14 cellular contexts compared by ENCODE assay signal in genomic region chr6:170438861-170439260, GRCh38.
DNase-seq lines count a peak whose midpoint lies in the region; ATAC-seq and TF ChIP-seq lines count a peak whose summit lies in the region.
"Had no signal": no experiment of that assay in that cellular context is flagged by ENCODE, and none has a peak within 500 bp of the region (broad histone marks: within the 10 kb centered on the region; RNA-seq: fewer than 3 reads in every experiment).

No MANE protein-coding gene starts in this region.

- dilution Hi-C loops in mammary epithelial cell (cut with HindIII; ENCODE audit: low sequenced_read_pairs), result no loop called here

- no peak overlapping the region for H3K4me3 ChIP-seq in mammary epithelial cell (replicated peaks in 1 of 3; ENCODE audit: insufficient read depth in 1 of 3, low read depth in 2 of 3, low read length in 3 of 3)
- no peak overlapping the region for H3K4me3 ChIP-seq in mesenchymal stem cell (ENCODE audit: insufficient read depth in 1 of 2, low read depth in 1 of 2, low read length in 2 of 2)
- no peak overlapping the region for H3K4me3 ChIP-seq in smooth muscle cell
- no peak overlapping the region for H3K4me3 ChIP-seq in mesendoderm (ENCODE audit: low read length)

- H2BK15ac ChIP-seq in mesenchymal stem cell (ENCODE audit: low read depth, poor library complexity, severe bottlenecking) (peak overlapping the region; percentile 50), mesendoderm (replicated peaks; ENCODE audit: low read depth) (no peak overlapping the region)

- CTCF ChIA-PET in activated CD8-positive, alpha-beta T cell treated with anti-CD3 and anti-CD28 coated beads, Interleukin-2, amount 10 ng/mL, durations not matched to agents 7 days and 5 days (lab: Charles Lee), result no interaction called here
- CTCF ChIA-PET in activated CD8-positive, alpha-beta T cell treated with anti-CD3 and anti-CD28 coated beads for 36 hours (lab: Charles Lee), result interaction anchor here (1.5 kb wide), 1 partner anchor 92 kb away, joined by 4 read pairs; no protein-coding TSS in a partner anchor
- CTCF ChIA-PET in mammary epithelial cell (lab: Charles Lee; ENCODE audit: low non-redundant PET), result no interaction called here

- no TSS peak for BruUV-seq in mammary epithelial cell (replicated peaks; lab: Mats Ljungman, UMichigan)

- no peak overlapping the region for H3K27ac Mint-ChIP-seq in activated CD8-positive, alpha-beta T cell treated with anti-CD3 and anti-CD28 coated beads, Interleukin-2, amount 10 ng/mL, durations not matched to agents 7 days and 5 days
- H3K27ac Mint-ChIP-seq in activated CD8-positive, alpha-beta T cell treated with anti-CD3 and anti-CD28 coated beads for 36 hours, result no peak overlapping the region
- H3K27ac Mint-ChIP-seq: activated naive CD8-positive, alpha-beta T cell; B cell had no signal

- H3K56ac ChIP-seq in mesendoderm (ENCODE audit: low read length), result no peak overlapping the region

- no peak for TF ChIP-seq CTCF in activated CD8-positive, alpha-beta T cell treated with anti-CD3 and anti-CD28 coated beads for 36 hours (IDR thresholded peaks at IDR 0.05)
- TF ChIP-seq CTCF in mammary epithelial cell (conservative IDR thresholded peaks at IDR 0.05 in 1 of 2, IDR thresholded peaks at IDR 0.05 in 1 of 2; ENCODE audit: extremely low read depth in 1 of 2, insufficient read depth in 1 of 2, low read depth in 1 of 2, low read length in 2 of 2), result no peak
- no peak for TF ChIP-seq CTCF in smooth muscle cell (IDR thresholded peaks at IDR 0.05; ENCODE audit: borderline replicate concordance, insufficient read depth, poor library complexity, severe bottlenecking)

- H3K79me2 ChIP-seq in mammary epithelial cell (ENCODE audit: insufficient read depth, low read length) (no peaks in the 10 kb centered on the region), smooth muscle cell (ENCODE audit: low read depth) (no peaks in the 10 kb centered on the region), mesendoderm (ENCODE audit: control insufficient read depth, insufficient read depth, low read length) (no peaks in the 10 kb centered on the region)

- H3K36me3 ChIP-seq in mammary epithelial cell (ENCODE audit: insufficient read depth, low read length) (no peaks in the 10 kb centered on the region), mesenchymal stem cell (ENCODE audit: control insufficient read depth in 1 of 2, insufficient read depth in 2 of 2, low read depth in 1 of 2, low read length in 2 of 2) (no peaks in the 10 kb centered on the region), smooth muscle cell (ENCODE audit: low read depth) (no peaks in the 10 kb centered on the region), mesendoderm (ENCODE audit: control insufficient read depth, insufficient read depth, low read length) (no peaks in the 10 kb centered on the region)
- H3K36me3 ChIP-seq: prostate gland had no signal

- no peaks in the 10 kb centered on the region for H4K20me1 ChIP-seq in mammary epithelial cell (ENCODE audit: insufficient read depth, low read length)
- H4K20me1 ChIP-seq in smooth muscle cell (ENCODE audit: low read depth), result no peaks in the 10 kb centered on the region

- H3K9ac ChIP-seq in mammary epithelial cell (ENCODE audit: insufficient read depth, low read length) (no peak overlapping the region), mesenchymal stem cell (ENCODE audit: low read length) (no peak overlapping the region), smooth muscle cell (ENCODE audit: low read depth) (no peak overlapping the region), mesendoderm (ENCODE audit: low read length) (no peak overlapping the region)

- H3K27me3 ChIP-seq in mammary epithelial cell (ENCODE audit: insufficient read depth, low read length) (no peaks in the 10 kb centered on the region), mesenchymal stem cell (ENCODE audit: control insufficient read depth in 1 of 2, insufficient read depth in 1 of 2, low read length in 2 of 2) (no peaks in the 10 kb centered on the region), smooth muscle cell (ENCODE audit: low read depth) (no peaks in the 10 kb centered on the region), mesendoderm (ENCODE audit: insufficient read depth, low read length, poor library complexity) (no peaks in the 10 kb centered on the region)

- H3K14ac ChIP-seq in mesenchymal stem cell (ENCODE audit: low read length in 2 of 2), result no peak overlapping the region

- H3K27me3 Mint-ChIP-seq in activated CD8-positive, alpha-beta T cell treated with anti-CD3 and anti-CD28 coated beads, Interleukin-2, amount 10 ng/mL, durations not matched to agents 7 days and 5 days (ENCODE audit: low read depth), result peaks cover 10% of the 10 kb centered on the region
- peaks cover 13% of the 10 kb centered on the region for H3K27me3 Mint-ChIP-seq in activated CD8-positive, alpha-beta T cell treated with anti-CD3 and anti-CD28 coated beads for 36 hours

- H3K36me3 Mint-ChIP-seq in activated CD8-positive, alpha-beta T cell treated with anti-CD3 and anti-CD28 coated beads, Interleukin-2, amount 10 ng/mL, durations not matched to agents 7 days and 5 days (ENCODE audit: low read depth), result no peaks in the 10 kb centered on the region
- no peaks in the 10 kb centered on the region for H3K36me3 Mint-ChIP-seq in activated CD8-positive, alpha-beta T cell treated with anti-CD3 and anti-CD28 coated beads for 36 hours (ENCODE audit: low read depth)

- H4K5ac ChIP-seq in mesendoderm (ENCODE audit: low read length), result no peak overlapping the region

- H3F3A ChIP-seq in smooth muscle cell (ENCODE audit: low read depth), result no peaks in the 10 kb centered on the region

- H2AFZ ChIP-seq in mammary epithelial cell (ENCODE audit: low read depth, low read length) (peak overlapping the region; percentile 2), mesenchymal stem cell (ENCODE audit: low read depth, low read length) (no peak overlapping the region), smooth muscle cell (ENCODE audit: low read depth) (no peak overlapping the region)

- peaks cover 15% of the 10 kb centered on the region for H3K9me3 Mint-ChIP-seq in activated CD8-positive, alpha-beta T cell treated with anti-CD3 and anti-CD28 coated beads, Interleukin-2, amount 10 ng/mL, durations not matched to agents 7 days and 5 days (ENCODE audit: insufficient read depth)
- H3K9me3 Mint-ChIP-seq in activated CD8-positive, alpha-beta T cell treated with anti-CD3 and anti-CD28 coated beads for 36 hours, result peaks cover 6% of the 10 kb centered on the region

- H3K27ac ChIP-seq in mammary epithelial cell (ENCODE audit: insufficient read depth, low read depth, low read length) (peak overlapping the region; percentile 62), mesenchymal stem cell (ENCODE audit: low read length, poor library complexity, severe bottlenecking) (no peak overlapping the region), smooth muscle cell (ENCODE audit: low read depth) (no peak overlapping the region), mesendoderm (ENCODE audit: low read depth, low read length) (no peak overlapping the region)
- H3K27ac ChIP-seq: prostate gland had no signal

- H3K18ac ChIP-seq in mesenchymal stem cell (ENCODE audit: low read depth in 1 of 2, low read length in 2 of 2), result peak overlapping the region; percentile 35 to 42
- H3K18ac ChIP-seq in mesendoderm (ENCODE audit: low read length), result no peak overlapping the region

- H3K9me3 ChIP-seq in mammary epithelial cell (replicated peaks; ENCODE audit: insufficient read depth, low read length) (no peaks in the 10 kb centered on the region), mesenchymal stem cell (ENCODE audit: control insufficient read depth, low read length) (no peaks in the 10 kb centered on the region), smooth muscle cell (replicated peaks; ENCODE audit: low read depth) (no peaks in the 10 kb centered on the region)
- H3K9me3 ChIP-seq: prostate gland had no signal

- peak overlapping the region; percentile 76 for H2BK120ac ChIP-seq in mesenchymal stem cell (ENCODE audit: low read depth, low read length)
- H2BK120ac ChIP-seq in mesendoderm (ENCODE audit: low read depth, low read length), result no peak overlapping the region

- peaks cover 19% of the 10 kb centered on the region for H3K4me1 ChIP-seq in mammary epithelial cell (ENCODE audit: insufficient read depth, low read length)
- peaks cover 42% of the 10 kb centered on the region for H3K4me1 ChIP-seq in mesenchymal stem cell (ENCODE audit: control insufficient read depth, insufficient read depth, low read depth, low read length)
- H3K4me1 ChIP-seq in smooth muscle cell (ENCODE audit: low read depth), result peaks cover 19% of the 10 kb centered on the region
- H3K4me1 ChIP-seq in mesendoderm (ENCODE audit: control insufficient read depth, low read depth, low read length), result peaks cover 4% of the 10 kb centered on the region
- H3K4me1 ChIP-seq: prostate gland had no signal

- H4K8ac ChIP-seq in mesenchymal stem cell (ENCODE audit: low read length) (peak overlapping the region; percentile 81), mesendoderm (ENCODE audit: low read depth, low read length) (no peak overlapping the region)

- no peaks in the 10 kb centered on the region for H3K79me1 ChIP-seq in mesenchymal stem cell (replicated peaks; ENCODE audit: low read length, poor library complexity, severe bottlenecking)
- H3K79me1 ChIP-seq in mesendoderm (ENCODE audit: low read length), result no peaks in the 10 kb centered on the region

- peak overlapping the region; percentile 53 for H4K91ac ChIP-seq in mesenchymal stem cell (ENCODE audit: low read length)

- H3K4me3 Mint-ChIP-seq in activated CD8-positive, alpha-beta T cell treated with anti-CD3 and anti-CD28 coated beads, Interleukin-2, amount 10 ng/mL, durations not matched to agents 7 days and 5 days, result peak overlapping the region; percentile 12
- no peak overlapping the region for H3K4me3 Mint-ChIP-seq in activated CD8-positive, alpha-beta T cell treated with anti-CD3 and anti-CD28 coated beads for 36 hours
- H3K4me3 Mint-ChIP-seq: B cell had no signal

- H3K4me1 Mint-ChIP-seq in activated CD8-positive, alpha-beta T cell treated with anti-CD3 and anti-CD28 coated beads, Interleukin-2, amount 10 ng/mL, durations not matched to agents 7 days and 5 days (ENCODE audit: low read depth), result peaks cover 6% of the 10 kb centered on the region
- peaks cover 6% of the 10 kb centered on the region for H3K4me1 Mint-ChIP-seq in activated CD8-positive, alpha-beta T cell treated with anti-CD3 and anti-CD28 coated beads for 36 hours (ENCODE audit: low read depth)

- H2AK5ac ChIP-seq in mesenchymal stem cell (ENCODE audit: low read length, severe bottlenecking) (peak overlapping the region; percentile 3), mesendoderm (ENCODE audit: low read length) (no peak overlapping the region)

- H2BK12ac ChIP-seq in mesenchymal stem cell (ENCODE audit: low read length in 2 of 2), result peak overlapping the region; percentile 0 to 6

- H3K23ac ChIP-seq in mesenchymal stem cell (ENCODE audit: low read length in 2 of 2) (no peak overlapping the region), mesendoderm (ENCODE audit: low read length) (no peak overlapping the region)

- POLR2A ChIA-PET in activated CD8-positive, alpha-beta T cell treated with anti-CD3 and anti-CD28 coated beads, Interleukin-2, amount 10 ng/mL, durations not matched to agents 7 days and 5 days (lab: Charles Lee), result no interaction called here
- POLR2A ChIA-PET in activated CD8-positive, alpha-beta T cell treated with anti-CD3 and anti-CD28 coated beads for 36 hours (lab: Charles Lee), result no interaction called here

- H2BK5ac ChIP-seq in mesenchymal stem cell (ENCODE audit: low read depth, low read length, poor library complexity, severe bottlenecking) (peak overlapping the region; percentile 59), mesendoderm (ENCODE audit: low read length) (no peak overlapping the region)

- no peak for ATAC-seq in activated CD8-positive, alpha-beta T cell treated with anti-CD3 and anti-CD28 coated beads, Interleukin-2, amount 10 ng/mL, durations not matched to agents 7 days and 5 days
- no peak for ATAC-seq in activated CD8-positive, alpha-beta T cell treated with anti-CD3 and anti-CD28 coated beads for 36 hours
- no peak for ATAC-seq in HG02610 (IDR thresholded peaks at IDR 0.05; ENCODE audit: unreplicated experiment)

- H3K4me2 ChIP-seq in mammary epithelial cell (ENCODE audit: insufficient read depth, low read depth, low read length), result no peak overlapping the region
- H3K4me2 ChIP-seq in mesenchymal stem cell (ENCODE audit: low read length, poor library complexity, severe bottlenecking), result no peak overlapping the region
- H3K4me2 ChIP-seq in smooth muscle cell, result peak overlapping the region; percentile 78
- no peak overlapping the region for H3K4me2 ChIP-seq in mesendoderm (ENCODE audit: low read length)

- intact Hi-C loops in activated CD8-positive, alpha-beta T cell treated with anti-CD3 and anti-CD28 coated beads for 36 hours (cut with micrococcal nuclease), result no loop called here
- intact Hi-C loops in mammary epithelial cell (cut with micrococcal nuclease), result loop anchor here (1.0 kb wide), 2 partner anchors 34 to 39 kb away; no protein-coding TSS in a partner anchor

- H3K4ac ChIP-seq in mesenchymal stem cell (ENCODE audit: low read depth in 1 of 2, low read length in 2 of 2) (peak overlapping the region in 1 of 2 experiments; percentile 1), mesendoderm (ENCODE audit: low read depth, low read length) (no peak overlapping the region)

- no peak for DNase-seq in activated CD8-positive, alpha-beta T cell treated with anti-CD3 and anti-CD28 coated beads, Interleukin-2, amount 10 ng/mL, durations not matched to agents 7 days and 5 days
- DNase-seq in activated CD8-positive, alpha-beta T cell treated with anti-CD3 and anti-CD28 coated beads for 36 hours, result no peak
- DNase-seq in mammary epithelial cell (no peak), mesenchymal stem cell (no peak), smooth muscle cell (lab: John Stamatoyannopoulos, UW; ENCODE audit: unreplicated experiment) (no peak), mesendoderm (no peak), glomerular visceral epithelial cell (ENCODE audit: extremely low spot score) (no peak)
- DNase-seq: activated CD4-positive, CD25-positive, alpha-beta regulatory T cell treated with anti-CD3 and anti-CD28 coated beads, Interleukin-2, amount 50 U/mL, for 72 hours; DND-41; stimulated activated CD4-positive, alpha-beta T cell treated with anti-CD3 and anti-CD28 coated beads, Interleukin-12 subunit alpha, Interleukin-12 subunit beta, amount 100 ng/mL, for 4 hours had no signal

- in situ Hi-C loops in mammary epithelial cell (cut with MboI; ENCODE audit: low sequenced_read_pairs in 2 of 2), result no loop called here
